Comparison of ENCODE assay signal across 8 cellular contexts in genomic region chr2:187658952-187659525, GRCh38.
DNase-seq lines count a peak whose midpoint lies in the region; ATAC-seq, FAIRE-seq and TF ChIP-seq lines count a peak whose summit lies in the region.

No MANE protein-coding gene starts in this region.

- H3K27ac ChIP-seq in HCT116 (ENCODE audit: low read depth, low read length) (no peak overlapping the region), RWPE2 (ENCODE audit: poor library complexity, severe bottlenecking) (no peak overlapping the region), kidney (ENCODE audit: low read depth in 2 of 2, low read length in 2 of 2) (no peak overlapping the region), thyroid gland (no peak overlapping the region)

- H3K9ac ChIP-seq in HCT116 (ENCODE audit: low read length) (no peak overlapping the region), kidney (ENCODE audit: low read length in 2 of 2) (no peak overlapping the region)

- TF ChIP-seq CTCF in BE2C (IDR thresholded peaks at IDR 0.05; ENCODE audit: low read depth, low read length) (peak; percentile 30), HCT116 (IDR thresholded peaks at IDR 0.05 in 2 of 3, conservative IDR thresholded peaks at IDR 0.05 in 1 of 3; ENCODE audit: borderline replicate concordance in 1 of 3, insufficient read depth in 1 of 3, low read depth in 2 of 3, low read length in 2 of 3) (peak in 2 of 3 experiments; percentile 57 to 58; a peak in 4 of 6 replicates), RWPE2 (IDR thresholded peaks at IDR 0.05; ENCODE audit: poor library complexity, severe bottlenecking) (peak; percentile 14), kidney (IDR thresholded peaks at IDR 0.05; ENCODE audit: borderline replicate concordance, extremely low read depth, insufficient read depth) (no peak), thyroid gland (IDR thresholded peaks at IDR 0.05) (peak in 2 of 6 experiments; percentile 11 to 29)

- H3K36me3 ChIP-seq in BE2C (no peaks in the 10 kb centered on the region), HCT116 (ENCODE audit: control insufficient read depth in 1 of 2, insufficient read depth in 2 of 2, low read length in 2 of 2) (no peaks in the 10 kb centered on the region), RWPE2 (ENCODE audit: low read depth) (no peaks in the 10 kb centered on the region), kidney (ENCODE audit: control insufficient read depth in 1 of 2, insufficient read depth in 2 of 2, low read length in 2 of 2) (no peaks in the 10 kb centered on the region), thyroid gland (no peaks in the 10 kb centered on the region)

- H3K27me3 ChIP-seq in BE2C (no peaks in the 10 kb centered on the region), HCT116 (ENCODE audit: insufficient read depth, low read length) (no peaks in the 10 kb centered on the region), RWPE2 (ENCODE audit: insufficient read depth, poor library complexity, severe bottlenecking) (no peaks in the 10 kb centered on the region), thyroid gland (no peaks in the 10 kb centered on the region)

- RAD21 ChIA-PET in HCT116 (lab: Charles Lee; ENCODE audit: low non-redundant PET in 1 of 2, low total read pairs in 2 of 2, uncharacterized antibody in 2 of 2, unreplicated experiment in 2 of 2): interaction anchor here in 1 of 2 experiments (0.5 kb wide), 1 partner anchor 524 kb away, joined by 3 read pairs; no protein-coding TSS in a partner anchor

- POLR2A ChIA-PET in HCT116 (lab: Charles Lee): no interaction called here

- 34 to 46% methylated on average over 5 of the region's 5 CpGs for WGBS in thyroid gland, 2 donors

- no peaks in the 10 kb centered on the region for H3K4me1 ChIP-seq in BE2C
- H3K4me1 ChIP-seq in HCT116 (ENCODE audit: control insufficient read depth in 1 of 2, insufficient read depth in 2 of 2, low read length in 2 of 2): peaks cover 0 to 5% of the 10 kb centered on the region in 2 experiments; a peak in 1 of 4 replicates
- H3K4me1 ChIP-seq in RWPE2 (ENCODE audit: insufficient read depth, poor library complexity, severe bottlenecking): no peaks in the 10 kb centered on the region
- H3K4me1 ChIP-seq in kidney (ENCODE audit: control insufficient read depth in 1 of 2, insufficient read depth in 1 of 2, low read depth in 1 of 2, low read length in 2 of 2): no peaks in the 10 kb centered on the region
- no peaks in the 10 kb centered on the region for H3K4me1 ChIP-seq in thyroid gland

- H3K9me2 ChIP-seq in HCT116 (ENCODE audit: insufficient read depth): no peaks in the 10 kb centered on the region

- ATAC-seq in HCT116 (peak; percentile 94), RWPE2 (ENCODE audit: low read depth) (peak; percentile 41; the same call in 2 of the 3 replicates)

- H3K4me3 ChIP-seq in BE2C (ENCODE audit: low read depth, low read length) (no peak overlapping the region), HCT116 (replicated peaks in 1 of 2; ENCODE audit: low read depth in 1 of 2, low read length in 2 of 2) (no peak overlapping the region), RWPE2 (ENCODE audit: severe bottlenecking) (no peak overlapping the region), kidney (ENCODE audit: low read length in 2 of 2) (no peak overlapping the region), thyroid gland (replicated peaks in 1 of 3) (no peak overlapping the region)

- intact Hi-C loops in HCT116 (cut with micrococcal nuclease) (no loop called here), kidney (cut with DNase I) (no loop called here), thyroid gland (cut with DNase I) (no loop called here)

- H3K4me2 ChIP-seq in HCT116 (ENCODE audit: low read length): no peak overlapping the region

- TF ChIP-seq POLR2A in HCT116 (IDR thresholded peaks at IDR 0.05; ENCODE audit: borderline replicate concordance, extremely low read depth, insufficient read depth, insufficient read length) (no peak), thyroid gland (IDR thresholded peaks at IDR 0.05) (no peak)

- H2AFZ ChIP-seq in HCT116 (ENCODE audit: low read depth, low read length, poor library complexity, severe bottlenecking): no peak overlapping the region

- BruUV-seq in HCT116 (replicated peaks; lab: Mats Ljungman, UMichigan): no TSS peak

- no peaks in the 10 kb centered on the region for H3K9me3 ChIP-seq in BE2C
- no peaks in the 10 kb centered on the region for H3K9me3 ChIP-seq in HCT116 (ENCODE audit: control insufficient read depth in 1 of 2, insufficient read depth in 1 of 2, low read depth in 1 of 2, low read length in 2 of 2)
- H3K9me3 ChIP-seq in RWPE2 (ENCODE audit: severe bottlenecking): no peaks in the 10 kb centered on the region
- H3K9me3 ChIP-seq in kidney (ENCODE audit: control insufficient read depth in 1 of 2, low read length in 2 of 2): no peaks in the 10 kb centered on the region
- H3K9me3 ChIP-seq in thyroid gland: no peaks in the 10 kb centered on the region

- in situ Hi-C loops in G401 (cut with HindIII; ENCODE audit: low sequenced_read_pairs): no loop called here

- DNase-seq in BE2C: no peak
- peak; percentile 21 for DNase-seq in HCT116 (ENCODE audit: low read depth, low spot score)
- no peak for DNase-seq in RWPE2 (ENCODE audit: low spot score)
- peak; percentile 19 for DNase-seq in hepatic stellate cell (ENCODE audit: low spot score)
- no peak for DNase-seq in activated T-cell treated with anti-CD3 and anti-CD28 coated beads, Interleukin-2, amount 50 U/mL, for 48 hours
- DNase-seq in kidney: no peak
- no peak for DNase-seq in thyroid gland
- DNase-seq in G401 (ENCODE audit: low spot score): no peak

- CTCF ChIA-PET in HCT116 (lab: Charles Lee): interaction anchor here (0.7 to 0.9 kb wide), 2 partner anchors 19 to 77 kb away, joined by 3 to 4 read pairs; no protein-coding TSS in a partner anchor

- no peaks in the 10 kb centered on the region for H3K79me2 ChIP-seq in HCT116 (ENCODE audit: insufficient read depth, low read length)

- no peak for FAIRE-seq in kidney (lab: Jason Lieb, UNC)

- TF ChIP-seq RAD21 in HCT116 (IDR thresholded peaks at IDR 0.05; ENCODE audit: low read depth): peak; percentile 51

- H4K20me1 ChIP-seq in HCT116 (ENCODE audit: insufficient read depth): no peaks in the 10 kb centered on the region

TF ChIP-seq in HCT116, 20 proteins besides CTCF, POLR2A, EP300 and RAD21:
- TF ChIP-seq FOSL1 (IDR thresholded peaks at IDR 0.05; ENCODE audit: low read depth) (no peak), CBX3 (IDR thresholded peaks at IDR 0.05; ENCODE audit: low read depth) (no peak), YY1 (IDR thresholded peaks at IDR 0.05; ENCODE audit: extremely low read depth, insufficient replicate concordance, low read depth, low read length) (no peak)

Comparison
In these comparisons a context has a peak if more than half of its experiments do, and no peak if none do; other contexts are left out.
1. DNase-seq: peak in HCT116 (single experiment) and hepatic stellate cell (single experiment); none in BE2C (single experiment), RWPE2 (single experiment), activated T-cell treated with anti-CD3 and anti-CD28 coated beads, Interleukin-2, amount 50 U/mL, for 48 hours (0 of 2), kidney (single experiment), thyroid gland (0 of 2) and G401 (single experiment).